8 cellular contexts compared by ENCODE assay signal in the genomic region with DNA sequence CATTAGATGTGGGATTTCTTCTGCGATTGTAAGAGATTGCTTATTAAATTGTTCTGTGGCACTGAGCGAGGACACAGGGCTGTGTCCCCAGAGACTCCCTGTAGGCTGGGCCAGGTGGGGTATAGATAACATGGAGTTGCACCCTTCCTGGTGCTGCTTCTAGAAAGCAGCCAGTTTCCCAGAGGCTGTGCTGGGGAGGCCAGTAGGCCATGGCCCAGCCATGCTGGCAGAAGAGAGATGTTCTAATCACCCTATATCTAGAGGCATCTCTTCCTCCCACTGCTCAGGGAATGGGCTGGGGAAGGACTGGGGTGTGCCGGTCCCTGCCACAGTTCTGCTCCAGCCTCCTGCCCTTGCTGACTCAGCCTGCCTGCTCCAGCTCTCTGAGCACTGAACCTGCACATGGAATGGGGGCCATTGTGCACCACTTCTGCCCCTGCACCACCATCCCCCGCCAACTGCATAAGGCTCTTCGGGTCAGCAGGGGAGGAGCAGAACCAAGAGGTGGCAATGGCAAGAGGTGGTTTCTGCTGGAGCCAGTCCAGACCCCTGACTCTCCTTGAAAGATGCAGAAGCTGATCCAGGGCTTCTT.
A peak's percentile ranks its signal among the peaks of the same experiment; 100 is the strongest.
DNase-seq lines count a peak whose midpoint lies in the region; ATAC-seq and TF ChIP-seq lines count a peak whose summit lies in the region.

No MANE protein-coding gene starts in this region.

- ATAC-seq in left lobe of liver = peak; percentile 7
- no peak for ATAC-seq in HG02642 (IDR thresholded peaks at IDR 0.05; ENCODE audit: poor library complexity, unreplicated experiment)

- no peak overlapping the region for H3K4me3 ChIP-seq in HUES64 (ENCODE audit: low read length)
- no peak overlapping the region for H3K4me3 ChIP-seq in thyroid gland (replicated peaks in 1 of 3)

- 79% methylated on average over 5 of the region's 5 CpGs for WGBS in HUES64
- WGBS in thyroid gland, 2 donors = 66 to 68% methylated on average over 3 to 4 of the region's 5 CpGs

- no peaks in the 10 kb centered on the region for H3K36me3 ChIP-seq in HUES64 (ENCODE audit: insufficient read depth, low read length)
- no peaks in the 10 kb centered on the region for H3K36me3 ChIP-seq in thyroid gland

- peak in 1 of 2 donors; percentile 26 for TF ChIP-seq POLR2A in thyroid gland (IDR thresholded peaks at IDR 0.05)

- peak overlapping the region; percentile 28; the same call in 1 of the 2 replicates for H3K9ac ChIP-seq in HUES64 (ENCODE audit: low read depth, low read length)

- TF ChIP-seq CTCF in thyroid gland (IDR thresholded peaks at IDR 0.05) = no peak

- H3K4me1 ChIP-seq in HUES64 (ENCODE audit: insufficient read depth, low read length) (peaks cover 25% of the 10 kb centered on the region), thyroid gland (peaks cover 29 to 67% of the 10 kb centered on the region in 2 donors)

- no peaks in the 10 kb centered on the region for H3K27me3 ChIP-seq in HUES64 (ENCODE audit: insufficient read depth, low read length)
- no peaks in the 10 kb centered on the region for H3K27me3 ChIP-seq in thyroid gland

- intact Hi-C loops in thyroid gland (cut with DNase I) = no loop called here

- H3K9me3 ChIP-seq in HUES64 (ENCODE audit: insufficient read depth, low read depth, low read length) = peaks cover 4% of the 10 kb centered on the region
- H3K9me3 ChIP-seq in thyroid gland = no peaks in the 10 kb centered on the region

- H3K27ac ChIP-seq in HUES64 (ENCODE audit: low read depth, low read length) (peak overlapping the region; percentile 71), caudate nucleus (ENCODE audit: low read depth, low read length) (peak overlapping the region; percentile 60), thyroid gland (peak overlapping the region; percentile 86 to 92 (median 91))

- DNase-seq in caudate nucleus (lab: John Stamatoyannopoulos, UW) (no peak), left lobe of liver (ENCODE audit: low spot score) (no peak), thyroid gland (peak; percentile 93 to 96), retina (no peak), DMS79 (lab: John Stamatoyannopoulos, UW) (no peak), nucleus accumbens (lab: John Stamatoyannopoulos, UW) (no peak)

Comparison
In these comparisons a context has a peak if more than half of its experiments do, and no peak if none do; other contexts are left out.
1. DNase-seq: peak in thyroid gland (2 of 2); none in caudate nucleus (0 of 61), left lobe of liver (single experiment), retina (single experiment), DMS79 (single experiment) and nucleus accumbens (0 of 56).
2. Peak in every context shown above with its lines, with median percentiles within 50 percentile points of each other: H3K27ac ChIP-seq.